27 cellular contexts compared by ENCODE assay signal in the genomic region with DNA sequence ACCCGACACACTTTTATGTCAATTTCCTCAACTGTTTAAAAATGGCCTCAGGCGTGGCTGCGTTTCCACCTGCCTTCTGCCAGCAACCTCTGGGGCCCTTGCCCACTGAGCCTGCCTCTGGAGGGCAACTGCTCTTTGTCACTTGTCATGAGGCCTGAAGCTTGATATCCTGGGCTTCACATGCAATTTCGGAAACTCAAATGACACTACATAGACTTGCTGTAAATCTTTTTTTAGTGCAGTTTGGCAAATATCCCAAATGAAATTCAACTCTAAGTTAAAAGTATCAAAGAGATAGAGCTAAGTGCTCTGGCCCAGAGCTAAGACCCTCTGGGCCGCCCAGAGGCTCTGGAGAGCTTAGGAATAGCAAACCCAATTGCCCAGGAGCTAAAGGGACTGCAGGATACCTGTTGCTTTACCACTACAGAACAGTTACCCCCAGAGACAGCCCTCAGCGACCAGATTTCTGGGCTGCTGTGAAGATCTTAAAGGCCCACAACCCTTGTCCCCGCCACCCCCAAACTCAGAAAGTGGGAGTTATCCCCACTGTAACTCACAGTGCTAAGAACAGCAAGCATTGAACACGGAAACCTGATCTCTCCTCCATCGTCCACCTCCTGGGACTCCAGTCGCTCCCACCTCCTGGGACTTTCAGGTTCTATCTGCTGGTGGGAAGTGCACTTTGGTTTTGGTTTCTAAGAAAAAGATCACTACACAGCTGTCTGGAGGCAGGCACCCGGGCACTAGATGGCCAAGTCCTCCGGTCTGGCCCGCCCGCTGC. TPM values are rescaled to one million over a fixed set of nuclear protein-coding genes. Genes with fewer than 3 reads are reported as not detected.
A peak's percentile ranks its signal among the peaks of the same experiment; 100 is the strongest.
DNase-seq lines count a peak whose midpoint lies in the region; ATAC-seq and TF ChIP-seq lines count a peak whose summit lies in the region.
"Had no signal": no experiment of that assay in that cellular context is flagged by ENCODE, and none has a peak within 500 bp of the region (broad histone marks: within the 10 kb centered on the region; RNA-seq: fewer than 3 reads in every experiment).

No MANE protein-coding gene starts in this region.

- TF ChIP-seq POLR2A in heart left ventricle (IDR thresholded peaks at IDR 0.05), result no peak

- 31 to 39% (median 35%) methylated on average over 14 of the region's 14 CpGs for WGBS in heart left ventricle, 4 donors
- WGBS in psoas muscle, 3 donors, result 28 to 35% (median 28%) methylated on average over 14 of the region's 14 CpGs

- H3K27ac ChIP-seq in heart left ventricle (peak overlapping the region; percentile 34 to 89 (median 74)), psoas muscle (no peak overlapping the region), ascending aorta (no peak overlapping the region)
- H3K27ac ChIP-seq: esophagus muscularis mucosa, thyroid gland had no signal

- H3K9me3 ChIP-seq in BE2C (no peaks in the 10 kb centered on the region), heart left ventricle (no peaks in the 10 kb centered on the region), psoas muscle (no peaks in the 10 kb centered on the region), ascending aorta (no peaks in the 10 kb centered on the region)
- H3K9me3 ChIP-seq: esophagus muscularis mucosa, thyroid gland had no signal

- H3K27me3 ChIP-seq in BE2C, result peaks cover 84% of the 10 kb centered on the region
- peaks cover 0 to 61% (median 12%) of the 10 kb centered on the region in 9 donors for H3K27me3 ChIP-seq in heart left ventricle
- H3K27me3 ChIP-seq in psoas muscle (ENCODE audit: insufficient read depth in 3 of 3, low read length in 2 of 3), result peaks cover 0 to 53% (median 3%) of the 10 kb centered on the region in 3 donors
- peaks cover 9% of the 10 kb centered on the region for H3K27me3 ChIP-seq in ascending aorta
- H3K27me3 ChIP-seq: thyroid gland had no signal

- DNase-seq in BE2C (peak; percentile 73), NCI-H128 (lab: John Stamatoyannopoulos, UW; ENCODE audit: unreplicated experiment) (peak; percentile 41), heart left ventricle (peak; percentile 70 to 84 (median 74)), psoas muscle (no peak), NCI-H748 treated with DMSO at 0.1 percent for 48 hours (lab: John Stamatoyannopoulos, UW) (no peak), ascending aorta (ENCODE audit: low spot score in 2 of 2) (no peak), SIG-M5 treated with dmso at 0.1 percent for 504 hours (lab: John Stamatoyannopoulos, UW; ENCODE audit: unreplicated experiment) (no peak), HCEC 1CT (no peak)
- DNase-seq: activated CD4-positive, alpha-beta T cell treated with anti-CD3 and anti-CD28 coated beads for 36 hours; activated naive CD4-positive, alpha-beta T cell treated with anti-CD3 and anti-CD28 coated beads, Interleukin-2, amount 50 U/mL, for 16 hours; anterior cingulate cortex; CD4-positive, alpha-beta memory T cell; DMS 273 treated with DMSO at 0.1 percent for 48 hours; effector memory CD4-positive, alpha-beta T cell; KBM-7; kidney; naive B cell; NCI-H146; NCI-H2171 treated with DMSO at 0.1 percent for 48 hours; NCI-H526; T-cell; thyroid gland had no signal

- intact Hi-C loops in heart left ventricle (cut with DNase I), result loop anchor here in 1 of 10 donors (2.0 kb wide), 1 partner anchor 19 kb away; a partner anchor contains a TSS
- intact Hi-C loops in psoas muscle (cut with DNase I), result no loop called here
- intact Hi-C loops in ascending aorta (cut with DNase I), result no loop called here

- H3K36me3 ChIP-seq in BE2C (no peaks in the 10 kb centered on the region), heart left ventricle (no peaks in the 10 kb centered on the region), psoas muscle (ENCODE audit: insufficient read depth in 1 of 2, low read depth in 1 of 2) (no peaks in the 10 kb centered on the region), ascending aorta (no peaks in the 10 kb centered on the region)
- H3K36me3 ChIP-seq: esophagus muscularis mucosa, thyroid gland had no signal

- peak overlapping the region; percentile 28 for H3K4me3 ChIP-seq in BE2C (ENCODE audit: low read depth, low read length)
- peak overlapping the region in 6 of 12 donors; percentile 2 to 23 (median 9) for H3K4me3 ChIP-seq in heart left ventricle
- peak overlapping the region; percentile 44 for H3K4me3 ChIP-seq in psoas muscle
- H3K4me3 ChIP-seq in ascending aorta, result peak overlapping the region in 1 of 2 donors; percentile 41
- H3K4me3 ChIP-seq: thyroid gland had no signal

- ATAC-seq in heart left ventricle, result peak; percentile 92 to 95 (median 94)
- ATAC-seq in psoas muscle, result peak; percentile 65 to 83 (median 78)
- ATAC-seq: activated CD4-positive, alpha-beta T cell treated with anti-CD3 and anti-CD28 coated beads for 36 hours; stimulated activated effector memory CD8-positive, alpha-beta T cell treated with anti-CD3 and anti-CD28 coated beads, Interleukin-12 subunit alpha, Interleukin-12 subunit beta, amount 100 ng/mL, for 72 hours; T-cell had no signal

- H3K4me1 ChIP-seq in BE2C (no peaks in the 10 kb centered on the region), heart left ventricle (peaks cover 5 to 51% (median 21%) of the 10 kb centered on the region in 12 donors), psoas muscle (peaks cover 15% of the 10 kb centered on the region), ascending aorta (no peaks in the 10 kb centered on the region)

- TF ChIP-seq CTCF in BE2C (IDR thresholded peaks at IDR 0.05; ENCODE audit: low read depth, low read length), result no peak
- TF ChIP-seq CTCF in heart left ventricle (IDR thresholded peaks at IDR 0.05), result no peak
- no peak for TF ChIP-seq CTCF in psoas muscle (IDR thresholded peaks at IDR 0.05)
- TF ChIP-seq CTCF in ascending aorta (IDR thresholded peaks at IDR 0.05), result no peak

RNA-seq across cellular contexts. Expression of a gene that starts 19.4 kb away (rescaled TPM):
- not detected for polyA plus RNA-seq in BE2C (2012; ENCODE audit: insufficient read depth, insufficient read length, low read depth)
- total RNA-seq in heart left ventricle (10 to 100 TPM; 13.6 to 30.5 (median 17.9) TPM), psoas muscle (under 1 TPM in 1 of 4 donors, not detected in 3; 0.06 TPM), ascending aorta (not detected)
- polyA plus RNA-seq in heart left ventricle (1 to 10 TPM; 5.4 to 9.3 TPM), psoas muscle (under 1 TPM in 1 of 3 donors, not detected in 2; 0.01 TPM)
- total RNA-seq: activated T-helper 1 cell treated with anti-CD3 and anti-CD28 coated beads, Interleukin-12 subunit alpha, Interleukin-12 subunit beta, Interleukin-2, Interleukin-4 antibody, amounts not matched to agents 30 ng/mL and 10 ng/mL and 1 ng/mL, durations not matched to agents 14 hours and 24 hours and 36 hours; esophagus muscularis mucosa; frontal cortex had no signal
- polyA plus RNA-seq: CD4-positive, alpha-beta memory T cell had no signal

RNA-seq across cellular contexts. Expression of a gene that starts 51.3 kb away (rescaled TPM):
- not detected for polyA plus RNA-seq in BE2C (2012; ENCODE audit: insufficient read depth, insufficient read length, low read depth)
- total RNA-seq in heart left ventricle (1 to 10 TPM in 1 of 9 donors, under 1 TPM in 7, not detected in 1; 0.10 to 2.0 (median 0.22) TPM), psoas muscle (under 1 TPM in 2 of 4 donors, not detected in 2; 0.11 to 0.26 TPM), ascending aorta (0.21 TPM)
- polyA plus RNA-seq in heart left ventricle (under 1 TPM; 0.30 to 0.62 TPM), psoas muscle (under 1 TPM; 0.07 to 0.47 (median 0.26) TPM)
- total RNA-seq: CD4-positive, alpha-beta memory T cell; chondrocyte had no signal
- polyA plus RNA-seq: CD4-positive, alpha-beta memory T cell had no signal

Comparison
In these comparisons a context has a peak if more than half of its experiments do, and no peak if none do; other contexts are left out.
1. DNase-seq: peak in BE2C (single experiment), NCI-H128 (single experiment) and heart left ventricle (5 of 5); none in psoas muscle (0 of 2), NCI-H748 treated with DMSO at 0.1 percent for 48 hours (single experiment), ascending aorta (0 of 2), SIG-M5 treated with dmso at 0.1 percent for 504 hours (single experiment) and HCEC 1CT (single experiment).
2. H3K27ac ChIP-seq: peak in heart left ventricle (12 of 12); none in psoas muscle (single experiment) and ascending aorta (0 of 2).
3. RNA of a gene that starts 19.4 kb away (total RNA-seq): 13.6 to 30.5 TPM in heart left ventricle; 0.06 TPM in psoas muscle and not detected in ascending aorta (single experiment); every median in the first group is over 10 times any median in the second.